9 cellular contexts compared by ENCODE assay signal in genomic region chr5:115379622-115380344, GRCh38.
A peak's percentile ranks its signal among the peaks of the same experiment; 100 is the strongest.
DNase-seq lines count a peak whose midpoint lies in the region; ATAC-seq and TF ChIP-seq lines count a peak whose summit lies in the region.
"Had no signal": no experiment of that assay in that cellular context is flagged by ENCODE, and none has a peak within 500 bp of the region (broad histone marks: within the 10 kb centered on the region; RNA-seq: fewer than 3 reads in every experiment).

No MANE protein-coding gene starts in this region.

- no peaks in the 10 kb centered on the region for H3K4me1 ChIP-seq in hepatocyte (ENCODE audit: insufficient read depth)

- H3K9me2 ChIP-seq in hepatocyte (replicated peaks; ENCODE audit: insufficient read depth), result no peaks in the 10 kb centered on the region

- no peak overlapping the region for H3K4me2 ChIP-seq in hepatocyte

- no peak overlapping the region for H3K27ac ChIP-seq in hepatocyte

- no peaks in the 10 kb centered on the region for H4K20me1 ChIP-seq in hepatocyte (ENCODE audit: insufficient read depth, poor library complexity, severe bottlenecking)

- H3K27me3 Mint-ChIP-seq in activated T-helper 2 cell treated with anti-CD3 and anti-CD28 coated beads, Interferon-gamma antibody, Interleukin-2, Interleukin-4, amounts not matched to agents 10 μg/mL and 5 μg/mL and 100 μg/mL, durations not matched to agents 14 hours and 24 hours and 36 hours (ENCODE audit: low read depth), result no peaks in the 10 kb centered on the region

- peak; percentile 25 for DNase-seq in NCI-H226
- DNase-seq in left colon, result peak; percentile 43 to 63
- DNase-seq in hepatocyte (ENCODE audit: low spot score), result no peak
- no peak for DNase-seq in MV-4-11 (lab: John Stamatoyannopoulos, UW)
- no peak for DNase-seq in occipital lobe (lab: John Stamatoyannopoulos, UW)
- no peak for DNase-seq in activated T-helper 2 cell treated with anti-CD3 and anti-CD28 coated beads, Interferon-gamma antibody, Interleukin-2, Interleukin-4, amounts not matched to agents 10 μg/mL and 5 μg/mL and 100 μg/mL, durations not matched to agents 14 hours and 24 hours and 36 hours (ENCODE audit: low spot score)

- TF ChIP-seq CTCF in hepatocyte (IDR thresholded peaks at IDR 0.05; ENCODE audit: poor library complexity), result no peak

- no peaks in the 10 kb centered on the region for H3K36me3 Mint-ChIP-seq in activated T-helper 2 cell treated with anti-CD3 and anti-CD28 coated beads, Interferon-gamma antibody, Interleukin-2, Interleukin-4, amounts not matched to agents 10 μg/mL and 5 μg/mL and 100 μg/mL, durations not matched to agents 14 hours and 24 hours and 36 hours (ENCODE audit: low read depth)

- H3K27me3 ChIP-seq in hepatocyte, result no peaks in the 10 kb centered on the region

- no peaks in the 10 kb centered on the region for H3K9me3 ChIP-seq in hepatocyte (ENCODE audit: low read depth)

- no peak overlapping the region for H3K4me3 ChIP-seq in hepatocyte

- peak; percentile 56 for ATAC-seq in GM18868 (IDR thresholded peaks at IDR 0.05; ENCODE audit: unreplicated experiment)
- peak; percentile 59 for ATAC-seq in HG02642 (IDR thresholded peaks at IDR 0.05; ENCODE audit: poor library complexity, unreplicated experiment)
- peak; percentile 79 for ATAC-seq in left colon

- no peak overlapping the region for H2AFZ ChIP-seq in hepatocyte

- no peaks in the 10 kb centered on the region for H3K36me3 ChIP-seq in hepatocyte (replicated peaks; ENCODE audit: insufficient read depth, low read depth)

- H3K27ac Mint-ChIP-seq in activated T-helper 2 cell treated with anti-CD3 and anti-CD28 coated beads, Interferon-gamma antibody, Interleukin-2, Interleukin-4, amounts not matched to agents 10 μg/mL and 5 μg/mL and 100 μg/mL, durations not matched to agents 14 hours and 24 hours and 36 hours, result no peak overlapping the region
- H3K27ac Mint-ChIP-seq: dendritic cell treated with granulocyte-macrophage colony-stimulating factor and Interleukin-4, amounts not matched to agents 40 ng/mL and 50 ng/mL, for 4 days had no signal

- no peaks in the 10 kb centered on the region for H3K79me2 ChIP-seq in hepatocyte

- H3K4me3 Mint-ChIP-seq in activated T-helper 2 cell treated with anti-CD3 and anti-CD28 coated beads, Interferon-gamma antibody, Interleukin-2, Interleukin-4, amounts not matched to agents 10 μg/mL and 5 μg/mL and 100 μg/mL, durations not matched to agents 14 hours and 24 hours and 36 hours (ENCODE audit: low read depth), result no peak overlapping the region
- H3K4me3 Mint-ChIP-seq: dendritic cell treated with granulocyte-macrophage colony-stimulating factor and Interleukin-4, amounts not matched to agents 40 ng/mL and 50 ng/mL, for 4 days had no signal

- no peaks in the 10 kb centered on the region for H3K9me3 Mint-ChIP-seq in activated T-helper 2 cell treated with anti-CD3 and anti-CD28 coated beads, Interferon-gamma antibody, Interleukin-2, Interleukin-4, amounts not matched to agents 10 μg/mL and 5 μg/mL and 100 μg/mL, durations not matched to agents 14 hours and 24 hours and 36 hours
- H3K9me3 Mint-ChIP-seq: dendritic cell treated with granulocyte-macrophage colony-stimulating factor and Interleukin-4, amounts not matched to agents 40 ng/mL and 50 ng/mL, for 4 days had no signal

- intact Hi-C loops in left colon (cut with DNase I, micrococcal nuclease), result loop anchor here in 1 of 2 donors (10.0 kb wide), 1 partner anchor 195 kb away; no protein-coding TSS in a partner anchor
- intact Hi-C loops in activated T-helper 2 cell treated with anti-CD3 and anti-CD28 coated beads, Interferon-gamma antibody, Interleukin-2, Interleukin-4, amounts not matched to agents 10 μg/mL and 5 μg/mL and 100 μg/mL, durations not matched to agents 14 hours and 24 hours and 36 hours (cut with micrococcal nuclease), result loop anchor here (2.0 kb wide), 1 partner anchor 81 kb away; no protein-coding TSS in a partner anchor

- WGBS in hepatocyte (ENCODE audit: low lambda C conversion rate, missing lambda C conversion rate), result 84% methylated on average over 8 of the region's 8 CpGs

- peaks cover 20% of the 10 kb centered on the region for H3K4me1 Mint-ChIP-seq in activated T-helper 2 cell treated with anti-CD3 and anti-CD28 coated beads, Interferon-gamma antibody, Interleukin-2, Interleukin-4, amounts not matched to agents 10 μg/mL and 5 μg/mL and 100 μg/mL, durations not matched to agents 14 hours and 24 hours and 36 hours (ENCODE audit: low read depth)

Comparison
In these comparisons a context has a peak if more than half of its experiments do, and no peak if none do; other contexts are left out.
1. DNase-seq: peak in NCI-H226 (single experiment) and left colon (2 of 2); none in hepatocyte (single experiment), MV-4-11 (single experiment), occipital lobe (single experiment) and activated T-helper 2 cell treated with anti-CD3 and anti-CD28 coated beads, Interferon-gamma antibody, Interleukin-2, Interleukin-4, amounts not matched to agents 10 μg/mL and 5 μg/mL and 100 μg/mL, durations not matched to agents 14 hours and 24 hours and 36 hours (single experiment).
2. Peak in every context shown above with its lines, with median percentiles within 50 percentile points of each other: ATAC-seq.